Comparison of ENCODE assay signal across 1 cellular context in the genomic region with DNA sequence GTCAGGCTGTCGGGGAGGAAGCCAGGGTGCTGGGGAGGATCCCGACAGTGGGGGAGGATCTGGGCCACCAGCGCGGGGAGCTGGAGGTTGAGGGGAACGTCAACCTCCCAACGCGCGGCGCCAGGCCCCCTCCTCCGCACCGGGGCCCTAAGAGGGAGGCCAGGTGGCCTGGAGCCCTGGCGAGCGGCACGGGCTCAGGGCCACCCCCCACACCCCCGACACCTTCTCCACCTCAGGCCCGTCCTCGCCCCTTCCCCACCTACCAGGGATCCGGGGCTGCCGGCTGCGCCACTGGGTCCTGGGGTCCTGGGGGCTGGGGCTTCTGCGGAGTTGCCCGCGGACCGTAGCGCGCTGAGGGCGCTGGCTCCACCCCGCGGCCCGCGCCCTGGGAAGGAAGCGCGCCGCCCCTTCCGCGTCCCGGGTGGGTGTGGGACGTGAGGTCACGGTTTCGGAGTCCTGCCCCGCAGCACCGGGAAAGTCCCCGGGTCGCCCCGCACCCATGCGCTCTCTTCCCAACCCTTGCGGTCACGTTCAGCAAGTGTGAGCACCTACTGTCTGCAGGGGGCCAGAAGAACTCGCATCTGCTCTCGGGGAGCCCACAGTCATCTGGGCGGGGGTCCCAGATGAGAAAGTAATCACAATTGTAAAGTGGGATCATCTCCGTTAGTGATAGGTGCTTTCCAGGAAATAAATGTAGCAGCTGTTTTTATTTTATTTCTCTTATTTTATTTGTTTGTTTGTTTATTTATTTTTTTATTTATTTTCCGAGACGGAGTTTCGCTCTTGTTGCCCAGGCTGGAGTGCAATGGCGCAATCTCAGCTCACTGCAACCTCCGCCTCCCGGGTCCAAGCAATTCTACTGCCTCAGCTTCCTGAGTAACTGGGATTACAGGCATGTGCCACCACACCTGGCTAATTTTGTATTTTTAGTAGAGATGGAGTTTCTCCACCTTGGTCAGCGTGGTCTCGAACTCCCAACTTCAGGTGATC.
TF ChIP-seq lines count a peak whose summit lies in the region.

A gene (minus strand): TSS at position 362 of the 990 bp plus-strand sequence. CDS start 13,335 bp downstream, outside the sequence.

TF ChIP-seq in K562, 482 proteins besides CTCF, POLR2A, EP300 and RAD21 (continued from another document and continues in another):
- TF ChIP-seq ZNF134 (CRISPR knock-in tag; conservative IDR thresholded peaks at IDR 0.05) (no peak), ZNF263 (CRISPR knock-in tag; IDR thresholded peaks at IDR 0.05; ENCODE audit: borderline replicate concordance) (peak; percentile 65; the same call in 1 of the 2 replicates), MEIS2 (IDR thresholded peaks at IDR 0.05; ENCODE audit: partially characterized antibody) (no peak), ASH1L (IDR thresholded peaks at IDR 0.05; ENCODE audit: borderline replicate concordance, low read depth, partially characterized antibody) (no peak), CHD2 (IDR thresholded peaks at IDR 0.05; ENCODE audit: low read depth, low read length) (no peak), SMAD4 (CRISPR knock-in tag; conservative IDR thresholded peaks at IDR 0.05) (no peak), SMAD2 (IDR thresholded peaks at IDR 0.05; ENCODE audit: low read depth, low read length) (no peak), PHB2 (IDR thresholded peaks at IDR 0.05; ENCODE audit: low read depth) (no peak), ZNF384 (IDR thresholded peaks at IDR 0.05; ENCODE audit: low read depth, low read length) (no peak), ZNF282 (CRISPR knock-in tag; IDR thresholded peaks at IDR 0.05) (no peak), PTRF (tag; IDR thresholded peaks at IDR 0.05) (no peak), SP2 (IDR thresholded peaks at IDR 0.05; ENCODE audit: extremely low read depth, low read depth, low read length, poor library complexity, severe bottlenecking) (no peak), GATA2 (CRISPR knock-in tag; IDR thresholded peaks at IDR 0.05) (no peak), TEAD1 (CRISPR knock-in tag; IDR thresholded peaks at IDR 0.05) (no peak), CSDE1 (IDR thresholded peaks at IDR 0.05) (no peak), ZNF274 (IDR thresholded peaks at IDR 0.05; ENCODE audit: borderline replicate concordance, low read depth, low read length) (no peak), BCL6 (CRISPR knock-in tag; IDR thresholded peaks at IDR 0.05) (no peak), GATAD2A (IDR thresholded peaks at IDR 0.05) (peak; percentile 88), GTF2F1 (IDR thresholded peaks at IDR 0.05; ENCODE audit: low read depth, low read length) (no peak), ZNF77 (CRISPR knock-in tag; IDR thresholded peaks at IDR 0.05) (no peak), MAFF (IDR thresholded peaks at IDR 0.05; ENCODE audit: low read length) (no peak), RBM14 (IDR thresholded peaks at IDR 0.05; ENCODE audit: borderline replicate concordance, insufficient read depth, low read depth, low read length) (no peak), CXXC5 (CRISPR knock-in tag; IDR thresholded peaks at IDR 0.05) (peak; percentile 82), HDAC3 (IDR thresholded peaks at IDR 0.05; ENCODE audit: borderline replicate concordance, partially characterized antibody) (no peak), CREB1 (IDR thresholded peaks at IDR 0.05) (no peak), CREB1 (CRISPR knock-in tag; IDR thresholded peaks at IDR 0.05) (peak; percentile 57; the same call in 1 of the 2 replicates), ELF2 (CRISPR knock-in tag; IDR thresholded peaks at IDR 0.05) (no peak), ZNF316 (IDR thresholded peaks at IDR 0.05) (peak; percentile 80), HNRNPL (IDR thresholded peaks at IDR 0.05; ENCODE audit: low read depth, low read length) (no peak), PML (IDR thresholded peaks at IDR 0.05; ENCODE audit: low read length) (peak; percentile 17; the same call in 1 of the 2 replicates), ARHGAP35 (IDR thresholded peaks at IDR 0.05; ENCODE audit: partially characterized antibody) (no peak), DACH1 (IDR thresholded peaks at IDR 0.05; ENCODE audit: partially characterized antibody) (no peak), ZNF165 (CRISPR knock-in tag; IDR thresholded peaks at IDR 0.05; ENCODE audit: borderline replicate concordance) (no peak), RBM22 (IDR thresholded peaks at IDR 0.05; ENCODE audit: low read depth, low read length, poor library complexity, severe bottlenecking) (no peak), GABPA (tag; conservative IDR thresholded peaks at IDR 0.05; ENCODE audit: low read depth) (peak; percentile 48; the same call in 1 of the 2 replicates)
- TF ChIP-seq, protein P1, sequence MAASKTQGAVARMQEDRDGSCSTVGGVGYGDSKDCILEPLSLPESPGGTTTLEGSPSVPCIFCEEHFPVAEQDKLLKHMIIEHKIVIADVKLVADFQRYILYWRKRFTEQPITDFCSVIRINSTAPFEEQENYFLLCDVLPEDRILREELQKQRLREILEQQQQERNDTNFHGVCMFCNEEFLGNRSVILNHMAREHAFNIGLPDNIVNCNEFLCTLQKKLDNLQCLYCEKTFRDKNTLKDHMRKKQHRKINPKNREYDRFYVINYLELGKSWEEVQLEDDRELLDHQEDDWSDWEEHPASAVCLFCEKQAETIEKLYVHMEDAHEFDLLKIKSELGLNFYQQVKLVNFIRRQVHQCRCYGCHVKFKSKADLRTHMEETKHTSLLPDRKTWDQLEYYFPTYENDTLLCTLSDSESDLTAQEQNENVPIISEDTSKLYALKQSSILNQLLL (CRISPR knock-in tag; IDR thresholded peaks at IDR 0.05; ENCODE audit: borderline replicate concordance), result no peak
- TF ChIP-seq, protein P2, sequence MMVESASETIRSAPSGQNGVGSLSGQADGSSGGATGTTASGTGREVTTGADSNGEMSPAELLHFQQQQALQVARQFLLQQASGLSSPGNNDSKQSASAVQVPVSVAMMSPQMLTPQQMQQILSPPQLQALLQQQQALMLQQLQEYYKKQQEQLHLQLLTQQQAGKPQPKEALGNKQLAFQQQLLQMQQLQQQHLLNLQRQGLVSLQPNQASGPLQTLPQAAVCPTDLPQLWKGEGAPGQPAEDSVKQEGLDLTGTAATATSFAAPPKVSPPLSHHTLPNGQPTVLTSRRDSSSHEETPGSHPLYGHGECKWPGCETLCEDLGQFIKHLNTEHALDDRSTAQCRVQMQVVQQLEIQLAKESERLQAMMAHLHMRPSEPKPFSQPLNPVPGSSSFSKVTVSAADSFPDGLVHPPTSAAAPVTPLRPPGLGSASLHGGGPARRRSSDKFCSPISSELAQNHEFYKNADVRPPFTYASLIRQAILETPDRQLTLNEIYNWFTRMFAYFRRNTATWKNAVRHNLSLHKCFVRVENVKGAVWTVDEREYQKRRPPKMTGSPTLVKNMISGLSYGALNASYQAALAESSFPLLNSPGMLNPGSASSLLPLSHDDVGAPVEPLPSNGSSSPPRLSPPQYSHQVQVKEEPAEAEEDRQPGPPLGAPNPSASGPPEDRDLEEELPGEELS (CRISPR knock-in tag; IDR thresholded peaks at IDR 0.05; ENCODE audit: borderline replicate concordance), result peak; percentile 63; the same call in 1 of the 2 replicates
- TF ChIP-seq, protein P3, sequence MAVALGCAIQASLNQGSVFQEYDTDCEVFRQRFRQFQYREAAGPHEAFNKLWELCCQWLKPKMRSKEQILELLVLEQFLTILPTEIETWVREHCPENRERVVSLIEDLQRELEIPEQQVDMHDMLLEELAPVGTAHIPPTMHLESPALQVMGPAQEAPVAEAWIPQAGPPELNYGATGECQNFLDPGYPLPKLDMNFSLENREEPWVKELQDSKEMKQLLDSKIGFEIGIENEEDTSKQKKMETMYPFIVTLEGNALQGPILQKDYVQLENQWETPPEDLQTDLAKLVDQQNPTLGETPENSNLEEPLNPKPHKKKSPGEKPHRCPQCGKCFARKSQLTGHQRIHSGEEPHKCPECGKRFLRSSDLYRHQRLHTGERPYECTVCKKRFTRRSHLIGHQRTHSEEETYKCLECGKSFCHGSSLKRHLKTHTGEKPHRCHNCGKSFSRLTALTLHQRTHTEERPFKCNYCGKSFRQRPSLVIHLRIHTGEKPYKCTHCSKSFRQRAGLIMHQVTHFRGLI (CRISPR knock-in tag; IDR thresholded peaks at IDR 0.05), result no peak
- TF ChIP-seq, protein P4, sequence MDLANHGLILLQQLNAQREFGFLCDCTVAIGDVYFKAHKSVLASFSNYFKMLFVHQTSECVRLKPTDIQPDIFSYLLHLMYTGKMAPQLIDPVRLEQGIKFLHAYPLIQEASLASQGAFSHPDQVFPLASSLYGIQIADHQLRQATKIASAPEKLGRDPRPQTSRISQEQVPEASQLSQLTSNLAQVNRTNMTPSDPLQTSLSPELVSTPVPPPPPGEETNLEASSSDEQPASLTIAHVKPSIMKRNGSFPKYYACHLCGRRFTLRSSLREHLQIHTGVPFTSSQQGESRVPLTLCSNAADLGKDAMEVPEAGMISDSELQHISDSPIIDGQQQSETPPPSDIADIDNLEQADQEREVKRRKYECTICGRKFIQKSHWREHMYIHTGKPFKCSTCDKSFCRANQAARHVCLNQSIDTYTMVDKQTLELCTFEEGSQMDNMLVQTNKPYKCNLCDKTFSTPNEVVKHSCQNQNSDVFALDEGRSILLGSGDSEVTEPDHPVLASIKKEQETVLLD (IDR thresholded peaks at IDR 0.05), result peak; percentile 67; the same call in 1 of the 2 replicates
- TF ChIP-seq, protein P5, sequence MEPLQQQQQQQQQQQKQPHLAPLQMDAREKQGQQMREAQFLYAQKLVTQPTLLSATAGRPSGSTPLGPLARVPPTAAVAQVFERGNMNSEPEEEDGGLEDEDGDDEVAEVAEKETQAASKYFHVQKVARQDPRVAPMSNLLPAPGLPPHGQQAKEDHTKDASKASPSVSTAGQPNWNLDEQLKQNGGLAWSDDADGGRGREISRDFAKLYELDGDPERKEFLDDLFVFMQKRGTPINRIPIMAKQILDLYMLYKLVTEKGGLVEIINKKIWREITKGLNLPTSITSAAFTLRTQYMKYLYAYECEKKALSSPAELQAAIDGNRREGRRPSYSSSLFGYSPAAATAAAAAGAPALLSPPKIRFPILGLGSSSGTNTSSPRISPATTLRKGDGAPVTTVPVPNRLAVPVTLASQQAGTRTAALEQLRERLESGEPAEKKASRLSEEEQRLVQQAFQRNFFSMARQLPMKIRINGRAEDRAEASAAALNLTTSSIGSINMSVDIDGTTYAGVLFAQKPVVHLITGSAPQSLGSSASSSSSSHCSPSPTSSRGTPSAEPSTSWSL (CRISPR knock-in tag; IDR thresholded peaks at IDR 0.05; ENCODE audit: borderline replicate concordance), result no peak
- TF ChIP-seq, protein P6, sequence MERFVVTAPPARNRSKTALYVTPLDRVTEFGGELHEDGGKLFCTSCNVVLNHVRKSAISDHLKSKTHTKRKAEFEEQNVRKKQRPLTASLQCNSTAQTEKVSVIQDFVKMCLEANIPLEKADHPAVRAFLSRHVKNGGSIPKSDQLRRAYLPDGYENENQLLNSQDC (CRISPR knock-in tag; IDR thresholded peaks at IDR 0.05), result no peak
- TF ChIP-seq, protein P7, sequence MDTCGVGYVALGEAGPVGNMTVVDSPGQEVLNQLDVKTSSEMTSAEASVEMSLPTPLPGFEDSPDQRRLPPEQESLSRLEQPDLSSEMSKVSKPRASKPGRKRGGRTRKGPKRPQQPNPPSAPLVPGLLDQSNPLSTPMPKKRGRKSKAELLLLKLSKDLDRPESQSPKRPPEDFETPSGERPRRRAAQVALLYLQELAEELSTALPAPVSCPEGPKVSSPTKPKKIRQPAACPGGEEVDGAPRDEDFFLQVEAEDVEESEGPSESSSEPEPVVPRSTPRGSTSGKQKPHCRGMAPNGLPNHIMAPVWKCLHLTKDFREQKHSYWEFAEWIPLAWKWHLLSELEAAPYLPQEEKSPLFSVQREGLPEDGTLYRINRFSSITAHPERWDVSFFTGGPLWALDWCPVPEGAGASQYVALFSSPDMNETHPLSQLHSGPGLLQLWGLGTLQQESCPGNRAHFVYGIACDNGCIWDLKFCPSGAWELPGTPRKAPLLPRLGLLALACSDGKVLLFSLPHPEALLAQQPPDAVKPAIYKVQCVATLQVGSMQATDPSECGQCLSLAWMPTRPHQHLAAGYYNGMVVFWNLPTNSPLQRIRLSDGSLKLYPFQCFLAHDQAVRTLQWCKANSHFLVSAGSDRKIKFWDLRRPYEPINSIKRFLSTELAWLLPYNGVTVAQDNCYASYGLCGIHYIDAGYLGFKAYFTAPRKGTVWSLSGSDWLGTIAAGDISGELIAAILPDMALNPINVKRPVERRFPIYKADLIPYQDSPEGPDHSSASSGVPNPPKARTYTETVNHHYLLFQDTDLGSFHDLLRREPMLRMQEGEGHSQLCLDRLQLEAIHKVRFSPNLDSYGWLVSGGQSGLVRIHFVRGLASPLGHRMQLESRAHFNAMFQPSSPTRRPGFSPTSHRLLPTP (IDR thresholded peaks at IDR 0.05; ENCODE audit: borderline replicate concordance, extremely low read depth, insufficient read length), result no peak
- TF ChIP-seq, protein P8, sequence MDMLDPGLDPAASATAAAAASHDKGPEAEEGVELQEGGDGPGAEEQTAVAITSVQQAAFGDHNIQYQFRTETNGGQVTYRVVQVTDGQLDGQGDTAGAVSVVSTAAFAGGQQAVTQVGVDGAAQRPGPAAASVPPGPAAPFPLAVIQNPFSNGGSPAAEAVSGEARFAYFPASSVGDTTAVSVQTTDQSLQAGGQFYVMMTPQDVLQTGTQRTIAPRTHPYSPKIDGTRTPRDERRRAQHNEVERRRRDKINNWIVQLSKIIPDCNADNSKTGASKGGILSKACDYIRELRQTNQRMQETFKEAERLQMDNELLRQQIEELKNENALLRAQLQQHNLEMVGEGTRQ (CRISPR knock-in tag; IDR thresholded peaks at IDR 0.05), result no peak
- TF ChIP-seq, protein P9, sequence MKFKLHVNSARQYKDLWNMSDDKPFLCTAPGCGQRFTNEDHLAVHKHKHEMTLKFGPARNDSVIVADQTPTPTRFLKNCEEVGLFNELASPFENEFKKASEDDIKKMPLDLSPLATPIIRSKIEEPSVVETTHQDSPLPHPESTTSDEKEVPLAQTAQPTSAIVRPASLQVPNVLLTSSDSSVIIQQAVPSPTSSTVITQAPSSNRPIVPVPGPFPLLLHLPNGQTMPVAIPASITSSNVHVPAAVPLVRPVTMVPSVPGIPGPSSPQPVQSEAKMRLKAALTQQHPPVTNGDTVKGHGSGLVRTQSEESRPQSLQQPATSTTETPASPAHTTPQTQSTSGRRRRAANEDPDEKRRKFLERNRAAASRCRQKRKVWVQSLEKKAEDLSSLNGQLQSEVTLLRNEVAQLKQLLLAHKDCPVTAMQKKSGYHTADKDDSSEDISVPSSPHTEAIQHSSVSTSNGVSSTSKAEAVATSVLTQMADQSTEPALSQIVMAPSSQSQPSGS (CRISPR knock-in tag; IDR thresholded peaks at IDR 0.05), result no peak
- TF ChIP-seq, protein P10, sequence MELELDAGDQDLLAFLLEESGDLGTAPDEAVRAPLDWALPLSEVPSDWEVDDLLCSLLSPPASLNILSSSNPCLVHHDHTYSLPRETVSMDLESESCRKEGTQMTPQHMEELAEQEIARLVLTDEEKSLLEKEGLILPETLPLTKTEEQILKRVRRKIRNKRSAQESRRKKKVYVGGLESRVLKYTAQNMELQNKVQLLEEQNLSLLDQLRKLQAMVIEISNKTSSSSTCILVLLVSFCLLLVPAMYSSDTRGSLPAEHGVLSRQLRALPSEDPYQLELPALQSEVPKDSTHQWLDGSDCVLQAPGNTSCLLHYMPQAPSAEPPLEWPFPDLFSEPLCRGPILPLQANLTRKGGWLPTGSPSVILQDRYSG (tag; conservative IDR thresholded peaks at IDR 0.05; ENCODE audit: low read depth), result no peak
- TF ChIP-seq, protein P11, sequence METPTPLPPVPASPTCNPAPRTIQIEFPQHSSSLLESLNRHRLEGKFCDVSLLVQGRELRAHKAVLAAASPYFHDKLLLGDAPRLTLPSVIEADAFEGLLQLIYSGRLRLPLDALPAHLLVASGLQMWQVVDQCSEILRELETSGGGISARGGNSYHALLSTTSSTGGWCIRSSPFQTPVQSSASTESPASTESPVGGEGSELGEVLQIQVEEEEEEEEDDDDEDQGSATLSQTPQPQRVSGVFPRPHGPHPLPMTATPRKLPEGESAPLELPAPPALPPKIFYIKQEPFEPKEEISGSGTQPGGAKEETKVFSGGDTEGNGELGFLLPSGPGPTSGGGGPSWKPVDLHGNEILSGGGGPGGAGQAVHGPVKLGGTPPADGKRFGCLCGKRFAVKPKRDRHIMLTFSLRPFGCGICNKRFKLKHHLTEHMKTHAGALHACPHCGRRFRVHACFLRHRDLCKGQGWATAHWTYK (CRISPR knock-in tag; IDR thresholded peaks at IDR 0.05), result no peak
